In genomic region chr2:74530239-74531161, GRCh38 we compare ENCODE assay signal across 8 cellular contexts. TPM values are rescaled to one million over a fixed set of nuclear protein-coding genes. Genes with fewer than 3 reads are reported as not detected.
DNase-seq lines count a peak whose midpoint lies in the region; ATAC-seq and TF ChIP-seq lines count a peak whose summit lies in the region.

No MANE protein-coding gene starts in this region.

- H3K27me3 Mint-ChIP-seq in activated naive CD8-positive, alpha-beta T cell treated with anti-CD3 and anti-CD28 coated beads for 36 hours, result no peaks in the 10 kb centered on the region

- peak overlapping the region; percentile 63 to 97 (median 86) for H3K4me3 ChIP-seq in heart right ventricle

- TF ChIP-seq CTCF in heart right ventricle (IDR thresholded peaks at IDR 0.05), result no peak

- H3K4me3 Mint-ChIP-seq in activated naive CD8-positive, alpha-beta T cell treated with anti-CD3 and anti-CD28 coated beads for 36 hours, result peak overlapping the region; percentile 98

- H3K9me3 Mint-ChIP-seq in activated naive CD8-positive, alpha-beta T cell treated with anti-CD3 and anti-CD28 coated beads for 36 hours, result peaks cover 2% of the 10 kb centered on the region

- ATAC-seq in HG02852 (IDR thresholded peaks at IDR 0.05; ENCODE audit: unreplicated experiment) (peak; percentile 34), heart right ventricle (peak; percentile 4 to 50 (median 16))

- 3 to 4% methylated on average over 54 of the region's 54 CpGs for WGBS in heart right ventricle, 2 donors

- peaks cover 60% of the 10 kb centered on the region for H3K36me3 Mint-ChIP-seq in activated naive CD8-positive, alpha-beta T cell treated with anti-CD3 and anti-CD28 coated beads for 36 hours

- intact Hi-C loops in heart right ventricle (cut with DNase I) (loop anchor here in 3 of 10 donors (2.0 to 5.0 kb wide), 3 partner anchors 22 to 57 kb away; partner anchors contain the start of genes CCDC142 (in 1 of the 3), LOXL3 (in 1 of the 3) and TTC31 (in 1 of the 3)), posterior cingulate gyrus (cut with DNase I) (loop anchor here (10.0 kb wide), 1 partner anchor 124 kb away; the partner anchor contains the start of gene SEMA4F)

- peak overlapping the region; percentile 25 to 95 (median 91) for H3K27ac ChIP-seq in heart right ventricle

- no peaks in the 10 kb centered on the region for H3K27me3 ChIP-seq in heart right ventricle

- peaks cover 40% of the 10 kb centered on the region for H3K4me1 Mint-ChIP-seq in activated naive CD8-positive, alpha-beta T cell treated with anti-CD3 and anti-CD28 coated beads for 36 hours

- no peaks in the 10 kb centered on the region for H3K9me3 ChIP-seq in heart right ventricle

- DNase-seq in NCI-H748 (lab: John Stamatoyannopoulos, UW; ENCODE audit: unreplicated experiment), result peak; percentile 50
- no peak for DNase-seq in NCI-H748 treated with DMSO at 0.1 percent for 48 hours (lab: John Stamatoyannopoulos, UW)
- DNase-seq in OCI-M1 (lab: John Stamatoyannopoulos, UW), result peak; percentile 87
- DNase-seq in activated naive CD8-positive, alpha-beta T cell treated with anti-CD3 and anti-CD28 coated beads for 36 hours, result peak; percentile 52
- DNase-seq in heart right ventricle, result peak in 1 of 2 donors; percentile 41
- peak in 8 of 10 donors; percentile 33 to 93 (median 51) for DNase-seq in posterior cingulate gyrus
- DNase-seq in NCI-H2029 treated with DMSO at 0.1 percent for 48 hours (lab: John Stamatoyannopoulos, UW), result no peak

- H3K4me1 ChIP-seq in heart right ventricle, result peaks cover 12 to 35% (median 31%) of the 10 kb centered on the region in 9 donors

- peaks cover 0 to 72% (median 34%) of the 10 kb centered on the region in 9 donors for H3K36me3 ChIP-seq in heart right ventricle

- peak overlapping the region; percentile 98 for H3K27ac Mint-ChIP-seq in activated naive CD8-positive, alpha-beta T cell treated with anti-CD3 and anti-CD28 coated beads for 36 hours

RNA-seq across cellular contexts. Expression of gene HTRA2, which starts 0.8 kb away (rescaled TPM):
- total RNA-seq in activated naive CD8-positive, alpha-beta T cell treated with anti-CD3 and anti-CD28 coated beads for 36 hours, result 10 to 100 TPM; 56.8 to 59.3 TPM
- total RNA-seq in heart right ventricle, result 10 to 100 TPM; 21.2 to 29.6 (median 24.9) TPM
- 10 to 100 TPM; 26.5 to 41.0 TPM for polyA plus RNA-seq in heart right ventricle

RNA-seq across cellular contexts. Expression of gene AUP1, which starts 1.0 kb away (rescaled TPM):
- total RNA-seq in activated naive CD8-positive, alpha-beta T cell treated with anti-CD3 and anti-CD28 coated beads for 36 hours, result 100 to 1,000 TPM; 138 to 140 TPM
- total RNA-seq in heart right ventricle, result 10 to 100 TPM; 31.4 to 74.2 (median 38.2) TPM
- 100 to 1,000 TPM; 163 TPM for polyA plus RNA-seq in heart right ventricle

RNA-seq across cellular contexts. Expression of gene DQX1, which starts 4.5 kb away (rescaled TPM):
- under 1 TPM; 0.16 to 0.27 TPM for total RNA-seq in activated naive CD8-positive, alpha-beta T cell treated with anti-CD3 and anti-CD28 coated beads for 36 hours
- total RNA-seq in heart right ventricle, result under 1 TPM in 1 of 10 donors, not detected in 9; 0.65 TPM
- polyA plus RNA-seq in heart right ventricle, result under 1 TPM in 1 of 2 donors, not detected in 1; 0.03 TPM

RNA-seq across cellular contexts. Expression of gene TLX2, which starts 16.2 kb away (rescaled TPM):
- total RNA-seq in activated naive CD8-positive, alpha-beta T cell treated with anti-CD3 and anti-CD28 coated beads for 36 hours, result under 1 TPM in 1 of 2 experiments, not detected in 1; 0.12 TPM
- not detected for total RNA-seq in heart right ventricle
- polyA plus RNA-seq in heart right ventricle, result not detected

RNA-seq across cellular contexts. Expression of gene PCGF1, which starts 23.0 kb away (rescaled TPM):
- 10 to 100 TPM; 17.7 to 18.9 TPM for total RNA-seq in activated naive CD8-positive, alpha-beta T cell treated with anti-CD3 and anti-CD28 coated beads for 36 hours
- 10 to 100 TPM; 10.7 to 27.4 (median 14.9) TPM for total RNA-seq in heart right ventricle
- polyA plus RNA-seq in heart right ventricle, result 10 to 100 TPM; 21.8 to 27.7 TPM

Comparison
In these comparisons a context has a peak if more than half of its experiments do, and no peak if none do; other contexts are left out.
1. DNase-seq: peak in NCI-H748 (single experiment), OCI-M1 (single experiment), activated naive CD8-positive, alpha-beta T cell treated with anti-CD3 and anti-CD28 coated beads for 36 hours (single experiment) and posterior cingulate gyrus (8 of 10); none in NCI-H748 treated with DMSO at 0.1 percent for 48 hours (single experiment) and NCI-H2029 treated with DMSO at 0.1 percent for 48 hours (single experiment).